1 cellular context compared by ENCODE assay signal in the genomic region with DNA sequence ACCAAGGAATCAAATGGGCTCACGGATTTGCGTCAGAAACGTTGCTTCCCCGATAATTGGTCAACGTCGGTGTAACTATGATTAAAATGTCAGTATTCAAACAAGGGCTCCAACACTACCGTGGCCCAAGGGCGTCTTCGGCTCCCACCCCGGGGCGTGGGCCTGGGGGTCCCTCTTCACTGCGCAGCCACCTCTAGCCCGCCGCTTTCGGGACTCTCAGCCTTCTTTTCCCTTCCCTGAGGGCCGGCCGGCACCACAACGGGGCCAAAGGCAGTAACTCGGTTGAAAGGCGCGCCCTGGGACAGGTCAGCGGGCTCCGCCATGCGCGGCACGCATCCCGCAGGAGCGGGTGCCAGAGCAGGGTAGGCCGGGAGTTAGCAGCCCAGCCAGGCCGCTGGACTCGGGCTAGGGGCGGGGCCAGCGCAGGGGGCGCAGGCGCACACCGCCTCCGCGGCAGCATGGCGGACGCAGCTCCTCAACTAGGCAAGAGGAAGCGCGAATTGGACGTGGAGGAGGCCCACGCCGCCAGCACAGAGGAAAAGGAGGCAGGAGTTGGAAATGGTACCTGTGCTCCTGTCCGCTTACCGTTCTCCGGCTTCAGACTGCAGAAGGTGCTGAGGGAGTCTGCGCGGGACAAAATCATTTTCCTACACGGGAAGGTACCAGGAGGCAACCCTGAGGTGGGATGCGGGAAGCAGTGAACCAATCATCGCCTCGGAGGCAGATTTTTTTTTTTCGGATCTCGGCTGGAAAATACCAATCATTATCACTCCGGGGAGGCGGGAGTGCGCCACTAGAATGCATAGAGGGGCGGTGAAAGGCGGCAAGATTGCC.
TF ChIP-seq lines count a peak whose summit lies in the region.

A gene with protein sequence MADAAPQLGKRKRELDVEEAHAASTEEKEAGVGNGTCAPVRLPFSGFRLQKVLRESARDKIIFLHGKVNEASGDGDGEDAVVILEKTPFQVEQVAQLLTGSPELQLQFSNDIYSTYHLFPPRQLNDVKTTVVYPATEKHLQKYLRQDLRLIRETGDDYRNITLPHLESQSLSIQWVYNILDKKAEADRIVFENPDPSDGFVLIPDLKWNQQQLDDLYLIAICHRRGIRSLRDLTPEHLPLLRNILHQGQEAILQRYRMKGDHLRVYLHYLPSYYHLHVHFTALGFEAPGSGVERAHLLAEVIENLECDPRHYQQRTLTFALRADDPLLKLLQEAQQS (plus strand): TSS at position 438 of the 834 bp plus-strand sequence. CDS start 21 bp downstream, at position 459.

TF ChIP-seq in K562, 482 proteins besides CTCF, POLR2A, EP300 and RAD21 (continued from another document and continues in another):
- TF ChIP-seq, protein P1, sequence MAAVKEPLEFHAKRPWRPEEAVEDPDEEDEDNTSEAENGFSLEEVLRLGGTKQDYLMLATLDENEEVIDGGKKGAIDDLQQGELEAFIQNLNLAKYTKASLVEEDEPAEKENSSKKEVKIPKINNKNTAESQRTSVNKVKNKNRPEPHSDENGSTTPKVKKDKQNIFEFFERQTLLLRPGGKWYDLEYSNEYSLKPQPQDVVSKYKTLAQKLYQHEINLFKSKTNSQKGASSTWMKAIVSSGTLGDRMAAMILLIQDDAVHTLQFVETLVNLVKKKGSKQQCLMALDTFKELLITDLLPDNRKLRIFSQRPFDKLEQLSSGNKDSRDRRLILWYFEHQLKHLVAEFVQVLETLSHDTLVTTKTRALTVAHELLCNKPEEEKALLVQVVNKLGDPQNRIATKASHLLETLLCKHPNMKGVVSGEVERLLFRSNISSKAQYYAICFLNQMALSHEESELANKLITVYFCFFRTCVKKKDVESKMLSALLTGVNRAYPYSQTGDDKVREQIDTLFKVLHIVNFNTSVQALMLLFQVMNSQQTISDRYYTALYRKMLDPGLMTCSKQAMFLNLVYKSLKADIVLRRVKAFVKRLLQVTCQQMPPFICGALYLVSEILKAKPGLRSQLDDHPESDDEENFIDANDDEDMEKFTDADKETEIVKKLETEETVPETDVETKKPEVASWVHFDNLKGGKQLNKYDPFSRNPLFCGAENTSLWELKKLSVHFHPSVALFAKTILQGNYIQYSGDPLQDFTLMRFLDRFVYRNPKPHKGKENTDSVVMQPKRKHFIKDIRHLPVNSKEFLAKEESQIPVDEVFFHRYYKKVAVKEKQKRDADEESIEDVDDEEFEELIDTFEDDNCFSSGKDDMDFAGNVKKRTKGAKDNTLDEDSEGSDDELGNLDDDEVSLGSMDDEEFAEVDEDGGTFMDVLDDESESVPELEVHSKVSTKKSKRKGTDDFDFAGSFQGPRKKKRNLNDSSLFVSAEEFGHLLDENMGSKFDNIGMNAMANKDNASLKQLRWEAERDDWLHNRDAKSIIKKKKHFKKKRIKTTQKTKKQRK (IDR thresholded peaks at IDR 0.05; ENCODE audit: borderline replicate concordance, low read depth, low read length), result no peak
- TF ChIP-seq MTA3 (IDR thresholded peaks at IDR 0.05; ENCODE audit: borderline replicate concordance), result peak; percentile 81
- TF ChIP-seq TCF7L2 (IDR thresholded peaks at IDR 0.05; ENCODE audit: low read depth, low read length), result peak; percentile 41; the same call in 1 of the 2 replicates
- TF ChIP-seq, protein P2, sequence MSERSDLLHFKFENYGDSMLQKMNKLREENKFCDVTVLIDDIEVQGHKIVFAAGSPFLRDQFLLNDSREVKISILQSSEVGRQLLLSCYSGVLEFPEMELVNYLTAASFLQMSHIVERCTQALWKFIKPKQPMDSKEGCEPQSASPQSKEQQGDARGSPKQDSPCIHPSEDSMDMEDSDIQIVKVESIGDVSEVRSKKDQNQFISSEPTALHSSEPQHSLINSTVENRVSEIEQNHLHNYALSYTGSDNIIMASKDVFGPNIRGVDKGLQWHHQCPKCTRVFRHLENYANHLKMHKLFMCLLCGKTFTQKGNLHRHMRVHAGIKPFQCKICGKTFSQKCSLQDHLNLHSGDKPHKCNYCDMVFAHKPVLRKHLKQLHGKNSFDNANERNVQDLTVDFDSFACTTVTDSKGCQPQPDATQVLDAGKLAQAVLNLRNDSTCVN (CRISPR knock-in tag; IDR thresholded peaks at IDR 0.05), result no peak
- no peak for TF ChIP-seq XRCC4 (IDR thresholded peaks at IDR 0.05; ENCODE audit: extremely low read depth, insufficient read depth, insufficient read length)
- peak; percentile 98 for TF ChIP-seq KDM5B (IDR thresholded peaks at IDR 0.05; ENCODE audit: insufficient replicate concordance, low read depth, low read length)
- TF ChIP-seq POLR2B (IDR thresholded peaks at IDR 0.05; ENCODE audit: low read depth, partially characterized antibody), result peak; percentile 94
- 0 out of 2 replicates have a peak, but pooled peaks have one; percentile 65 for TF ChIP-seq HDAC2 (IDR thresholded peaks at IDR 0.05)
- TF ChIP-seq ETS1 (conservative IDR thresholded peaks at IDR 0.05; ENCODE audit: control insufficient read depth, low read depth, low read length), result peak; percentile 67; the same call in 1 of the 2 replicates
- peak; percentile 76; the same call in 1 of the 2 replicates for TF ChIP-seq ZNF395 (CRISPR knock-in tag; IDR thresholded peaks at IDR 0.05)
- TF ChIP-seq HNRNPUL1 (IDR thresholded peaks at IDR 0.05; ENCODE audit: low read length), result no peak
- 0 out of 2 replicates have a peak, but pooled peaks have one; percentile 43 for TF ChIP-seq RERE (CRISPR knock-in tag; IDR thresholded peaks at IDR 0.05; ENCODE audit: borderline replicate concordance)
- TF ChIP-seq MBD1 (CRISPR knock-in tag; IDR thresholded peaks at IDR 0.05), result no peak
- TF ChIP-seq KLF13 (tag; IDR thresholded peaks at IDR 0.05; ENCODE audit: borderline replicate concordance, low read depth), result peak; percentile 30; the same call in 1 of the 2 replicates
- TF ChIP-seq RBM22 (IDR thresholded peaks at IDR 0.05; ENCODE audit: low read depth, low read length, poor library complexity, severe bottlenecking), result peak; percentile 72
- TF ChIP-seq SREBF2 (CRISPR knock-in tag; IDR thresholded peaks at IDR 0.05), result 0 out of 2 replicates have a peak, but pooled peaks have one; percentile 62
- no peak for TF ChIP-seq HBP1 (CRISPR knock-in tag; IDR thresholded peaks at IDR 0.05)
- TF ChIP-seq ZNF143 (CRISPR knock-in tag; IDR thresholded peaks at IDR 0.05), result 0 out of 2 replicates have a peak, but pooled peaks have one; percentile 16
- no peak for TF ChIP-seq FOXM1 (IDR thresholded peaks at IDR 0.05; ENCODE audit: low read depth)
- peak; percentile 77 for TF ChIP-seq FOXM1 (CRISPR knock-in tag; IDR thresholded peaks at IDR 0.05; ENCODE audit: low read depth)
- no peak for TF ChIP-seq HSF4 (CRISPR knock-in tag; IDR thresholded peaks at IDR 0.05; ENCODE audit: borderline replicate concordance)
- peak; percentile 55; the same call in 1 of the 2 replicates for TF ChIP-seq NR2C2 (CRISPR knock-in tag; IDR thresholded peaks at IDR 0.05)
- peak; percentile 49; the same call in 1 of the 2 replicates for TF ChIP-seq NR2C2 (tag; IDR thresholded peaks at IDR 0.05)
- TF ChIP-seq FUS (optimal IDR thresholded peaks at IDR 0.05; ENCODE audit: low read depth, low read length), result peak; percentile 70
- TF ChIP-seq ZNF12 (CRISPR knock-in tag; IDR thresholded peaks at IDR 0.05), result peak; percentile 71
- no peak for TF ChIP-seq PBX2 (CRISPR knock-in tag; IDR thresholded peaks at IDR 0.05; ENCODE audit: low read depth)
- no peak for TF ChIP-seq PBX2 (tag; conservative IDR thresholded peaks at IDR 0.05; ENCODE audit: low read depth)
- TF ChIP-seq EZH2 (IDR thresholded peaks at IDR 0.05; ENCODE audit: borderline replicate concordance, low read depth, low read length), result no peak
- peak; percentile 93 for TF ChIP-seq L3MBTL2 (IDR thresholded peaks at IDR 0.05)
- TF ChIP-seq SRSF3 (IDR thresholded peaks at IDR 0.05; ENCODE audit: insufficient read depth, low read length), result peak; percentile 71; the same call in 1 of the 2 replicates
- TF ChIP-seq CSDE1 (IDR thresholded peaks at IDR 0.05), result peak in 1 of 2 experiments; percentile 66; a peak in 2 of 4 replicates
- TF ChIP-seq DIDO1 (tag; IDR thresholded peaks at IDR 0.05; ENCODE audit: low read depth), result peak; percentile 23; the same call in 1 of the 2 replicates
